13 cellular contexts compared by ENCODE assay signal in genomic region chr3:52530918-52531635, GRCh38. TPM values are rescaled to one million over a fixed set of nuclear protein-coding genes. Genes with fewer than 3 reads are reported as not detected.
DNase-seq lines count a peak whose midpoint lies in the region; ATAC-seq and TF ChIP-seq lines count a peak whose summit lies in the region.
"Had no signal": no experiment of that assay in that cellular context is flagged by ENCODE, and none has a peak within 500 bp of the region (broad histone marks: within the 10 kb centered on the region; RNA-seq: fewer than 3 reads in every experiment).

No MANE protein-coding gene starts in this region.

- H3K36me3 Mint-ChIP-seq in MCF 10A (ENCODE audit: insufficient read depth, unreplicated experiment) (peaks cover 6% of the 10 kb centered on the region), CD14-positive monocyte (peaks cover 6 to 19% of the 10 kb centered on the region in 2 donors)
- peaks cover 6% of the 10 kb centered on the region for H3K36me3 Mint-ChIP-seq in activated T-helper 1 cell treated with anti-CD3 and anti-CD28 coated beads, Interleukin-12 subunit alpha, Interleukin-12 subunit beta, Interleukin-2, Interleukin-4 antibody, amounts not matched to agents 30 ng/mL and 10 ng/mL and 1 ng/mL, durations not matched to agents 14 hours and 24 hours and 36 hours (ENCODE audit: low read depth)

- H3K9me3 ChIP-seq in breast epithelium (no peaks in the 10 kb centered on the region), lung (ENCODE audit: control insufficient read depth in 2 of 2, insufficient read depth in 1 of 2, low read length in 1 of 2) (no peaks in the 10 kb centered on the region)

- H3K27me3 ChIP-seq in breast epithelium, result no peaks in the 10 kb centered on the region
- H3K27me3 ChIP-seq in lung (ENCODE audit: control insufficient read depth, insufficient read depth), result no peaks in the 10 kb centered on the region

- H3K4me1 ChIP-seq in breast epithelium (peaks cover 7 to 11% of the 10 kb centered on the region in 2 donors), lung (ENCODE audit: control insufficient read depth in 2 of 2, insufficient read depth in 2 of 2, low read length in 2 of 2) (peaks cover 17% of the 10 kb centered on the region in 2 donors)

- no TSS peak for BruUV-seq in MCF 10A (replicated peaks; lab: Mats Ljungman, UMichigan)

- CTCF ChIA-PET in MCF 10A (lab: Yijun Ruan, JAX), result interaction anchor here (0.6 kb wide), 1 partner anchor 49 kb away, joined by 3 read pairs; no protein-coding TSS in a partner anchor

- DNase-seq in breast epithelium (ENCODE audit: low spot score in 2 of 2) (peak in 1 of 2 donors; percentile 38), MCF 10A (ENCODE audit: unreplicated experiment) (no peak), lung (ENCODE audit: low spot score) (no peak), ureter (ENCODE audit: low spot score) (peak; percentile 39), T1000 (lab: John Stamatoyannopoulos, UW) (no peak), CD14-positive monocyte (ENCODE audit: low spot score) (no peak)
- no peak for DNase-seq in activated T-helper 1 cell treated with anti-CD3 and anti-CD28 coated beads, Interleukin-12 subunit alpha, Interleukin-12 subunit beta, Interleukin-2, Interleukin-4 antibody, amounts not matched to agents 30 ng/mL and 10 ng/mL and 1 ng/mL, durations not matched to agents 14 hours and 24 hours and 36 hours (ENCODE audit: low spot score)
- DNase-seq: dermis blood vessel endothelial cell, NCI-H1105 treated with DMSO at 0.1 percent for 48 hours, retina had no signal

- H3K4me1 Mint-ChIP-seq in MCF 10A (ENCODE audit: insufficient read depth, unreplicated experiment) (peaks cover 5% of the 10 kb centered on the region), CD14-positive monocyte (peaks cover 23% of the 10 kb centered on the region)
- H3K4me1 Mint-ChIP-seq in activated T-helper 1 cell treated with anti-CD3 and anti-CD28 coated beads, Interleukin-12 subunit alpha, Interleukin-12 subunit beta, Interleukin-2, Interleukin-4 antibody, amounts not matched to agents 30 ng/mL and 10 ng/mL and 1 ng/mL, durations not matched to agents 14 hours and 24 hours and 36 hours (ENCODE audit: low read depth), result peaks cover 19% of the 10 kb centered on the region

- H3K27ac ChIP-seq in breast epithelium (peak overlapping the region; percentile 40 to 94), lung (ENCODE audit: low read depth in 1 of 2, low read length in 1 of 2) (peak overlapping the region; percentile 46 to 69)

- H3K36me3 ChIP-seq in breast epithelium (no peaks in the 10 kb centered on the region), lung (ENCODE audit: control insufficient read depth in 2 of 2, insufficient read depth in 2 of 2, low read length in 2 of 2) (no peaks in the 10 kb centered on the region)

- H3K4me3 Mint-ChIP-seq in MCF 10A (ENCODE audit: unreplicated experiment), result no peak overlapping the region
- H3K4me3 Mint-ChIP-seq in activated T-helper 1 cell treated with anti-CD3 and anti-CD28 coated beads, Interleukin-12 subunit alpha, Interleukin-12 subunit beta, Interleukin-2, Interleukin-4 antibody, amounts not matched to agents 30 ng/mL and 10 ng/mL and 1 ng/mL, durations not matched to agents 14 hours and 24 hours and 36 hours, result no peak overlapping the region
- no peak overlapping the region for H3K4me3 Mint-ChIP-seq in CD14-positive monocyte

- intact Hi-C loops in breast epithelium (cut with DNase I; ENCODE audit: low total_unique reads), result loop anchor here (10.0 kb wide), 2 partner anchors 56 to 174 kb away; partner anchors contain the start of genes GLT8D1 and SPCS1
- intact Hi-C loops in MCF 10A (cut with micrococcal nuclease), result loop anchor here (10.0 kb wide), 1 partner anchor 56 kb away; no protein-coding TSS in a partner anchor
- intact Hi-C loops in activated T-helper 1 cell treated with anti-CD3 and anti-CD28 coated beads, Interleukin-12 subunit alpha, Interleukin-12 subunit beta, Interleukin-2, Interleukin-4 antibody, amounts not matched to agents 30 ng/mL and 10 ng/mL and 1 ng/mL, durations not matched to agents 14 hours and 24 hours and 36 hours (cut with micrococcal nuclease), result loop anchor here (10.0 kb wide), 1 partner anchor 556 kb away; the partner anchor contains the start of genes ABHD14A and ABHD14B
- intact Hi-C loops in CD14-positive monocyte (cut with micrococcal nuclease), result loop anchor here (5.0 to 10.0 kb wide), 4 partner anchors 34 to 1146 kb away; partner anchors contain the start of genes GNL3 (in 1 of the 2), MANF (in 1 of the 2), PBRM1 (in 1 of the 2) and STAB1 (in 1 of the 2)

- H3K9me3 Mint-ChIP-seq in MCF 10A (ENCODE audit: unreplicated experiment) (no peaks in the 10 kb centered on the region), CD14-positive monocyte (no peaks in the 10 kb centered on the region)
- no peaks in the 10 kb centered on the region for H3K9me3 Mint-ChIP-seq in activated T-helper 1 cell treated with anti-CD3 and anti-CD28 coated beads, Interleukin-12 subunit alpha, Interleukin-12 subunit beta, Interleukin-2, Interleukin-4 antibody, amounts not matched to agents 30 ng/mL and 10 ng/mL and 1 ng/mL, durations not matched to agents 14 hours and 24 hours and 36 hours

- POLR2A ChIA-PET in MCF 10A (lab: Yijun Ruan, JAX), result no interaction called here

- TF ChIP-seq POLR2A in breast epithelium (IDR thresholded peaks at IDR 0.05), result no peak

- H3K4me3 ChIP-seq in breast epithelium (peak overlapping the region in 1 of 3 donors; percentile 8), lung (no peak overlapping the region)

- ATAC-seq in esophagus mucosa (peak; percentile 2), lung (ENCODE audit: insufficient read depth, low FRiP score) (no peak)

- TF ChIP-seq CTCF in breast epithelium (IDR thresholded peaks at IDR 0.05) (no peak), MCF 10A (IDR thresholded peaks at IDR 0.05; ENCODE audit: unreplicated experiment) (no peak), lung (IDR thresholded peaks at IDR 0.05; ENCODE audit: control extremely low read depth, extremely low read depth) (no peak), CD14-positive monocyte (IDR thresholded peaks at IDR 0.05) (no peak)

- no peaks in the 10 kb centered on the region for H3K27me3 Mint-ChIP-seq in MCF 10A (ENCODE audit: insufficient read depth, unreplicated experiment)
- no peaks in the 10 kb centered on the region for H3K27me3 Mint-ChIP-seq in activated T-helper 1 cell treated with anti-CD3 and anti-CD28 coated beads, Interleukin-12 subunit alpha, Interleukin-12 subunit beta, Interleukin-2, Interleukin-4 antibody, amounts not matched to agents 30 ng/mL and 10 ng/mL and 1 ng/mL, durations not matched to agents 14 hours and 24 hours and 36 hours (ENCODE audit: insufficient read depth)
- H3K27me3 Mint-ChIP-seq in CD14-positive monocyte (ENCODE audit: low read depth in 3 of 3), result peaks cover 6 to 17% (median 15%) of the 10 kb centered on the region in 3 donors

- no peak overlapping the region for H3K27ac Mint-ChIP-seq in MCF 10A (ENCODE audit: low read depth, unreplicated experiment)
- H3K27ac Mint-ChIP-seq in activated T-helper 1 cell treated with anti-CD3 and anti-CD28 coated beads, Interleukin-12 subunit alpha, Interleukin-12 subunit beta, Interleukin-2, Interleukin-4 antibody, amounts not matched to agents 30 ng/mL and 10 ng/mL and 1 ng/mL, durations not matched to agents 14 hours and 24 hours and 36 hours, result no peak overlapping the region
- no peak overlapping the region for H3K27ac Mint-ChIP-seq in CD14-positive monocyte

- 78 to 82% methylated on average over 8 of the region's 8 CpGs for WGBS in lung, 2 donors

RNA-seq across cellular contexts. Expression of gene NT5DC2, which starts 2.6 kb away (rescaled TPM):
- total RNA-seq in breast epithelium (10 to 100 TPM; 26.5 to 35.7 (median 28.6) TPM), MCF 10A (2022) (28.9 and 36.9 TPM in 2 replicates), esophagus mucosa (55.0 TPM), lung (10 to 100 TPM; 32.7 to 85.6 TPM), ureter (54.9 TPM)
- polyA plus RNA-seq in lung (10 to 100 TPM; 50.0 to 52.5 TPM), CD14-positive monocyte (under 1 TPM; 0.66 to 0.67 TPM)
- 60.8 and 61.7 TPM in 2 replicates for total RNA-seq in activated T-helper 1 cell treated with anti-CD3 and anti-CD28 coated beads, Interleukin-12 subunit alpha, Interleukin-12 subunit beta, Interleukin-2, Interleukin-4 antibody, amounts not matched to agents 30 ng/mL and 10 ng/mL and 1 ng/mL, durations not matched to agents 14 hours and 24 hours and 36 hours

RNA-seq across cellular contexts. Expression of gene UQCC5, which starts 5.3 kb away (rescaled TPM):
- total RNA-seq in breast epithelium, result 10 to 100 TPM in 1 of 3 donors, 1 to 10 TPM in 2; 1.3 to 14.1 (median 1.8) TPM
- 22.6 and 25.9 TPM in 2 replicates for total RNA-seq in MCF 10A (2022)
- total RNA-seq in esophagus mucosa, result 17.6 TPM
- 10 to 100 TPM in 1 of 2 donors, 1 to 10 TPM in 1; 3.1 to 32.0 TPM for total RNA-seq in lung
- polyA plus RNA-seq in lung, result 100 to 1,000 TPM in 1 of 2 donors, 10 to 100 TPM in 1; 19.7 to 104 TPM
- 27.2 TPM for total RNA-seq in ureter
- total RNA-seq in activated T-helper 1 cell treated with anti-CD3 and anti-CD28 coated beads, Interleukin-12 subunit alpha, Interleukin-12 subunit beta, Interleukin-2, Interleukin-4 antibody, amounts not matched to agents 30 ng/mL and 10 ng/mL and 1 ng/mL, durations not matched to agents 14 hours and 24 hours and 36 hours, result 14.1 and 17.1 TPM in 2 replicates
- 10 to 100 TPM; 43.3 to 52.1 TPM for polyA plus RNA-seq in CD14-positive monocyte

RNA-seq across cellular contexts. Expression of gene STAB1, which starts 35.9 kb away (rescaled TPM):
- 100 to 1,000 TPM in 1 of 3 donors, 10 to 100 TPM in 2; 47.7 to 149 (median 55.4) TPM for total RNA-seq in breast epithelium
- total RNA-seq in MCF 10A (2022), result not detected in 2 replicates
- total RNA-seq in esophagus mucosa, result 21.2 TPM
- total RNA-seq in lung, result 100 to 1,000 TPM in 1 of 2 donors, 10 to 100 TPM in 1; 53.1 to 205 TPM
- 100 to 1,000 TPM; 182 to 220 TPM for polyA plus RNA-seq in lung
- 191 TPM for total RNA-seq in ureter
- 0.05 and 0.16 TPM in 2 replicates for total RNA-seq in activated T-helper 1 cell treated with anti-CD3 and anti-CD28 coated beads, Interleukin-12 subunit alpha, Interleukin-12 subunit beta, Interleukin-2, Interleukin-4 antibody, amounts not matched to agents 30 ng/mL and 10 ng/mL and 1 ng/mL, durations not matched to agents 14 hours and 24 hours and 36 hours
- polyA plus RNA-seq in CD14-positive monocyte, result 10 to 100 TPM in 1 of 2 donors, 1 to 10 TPM in 1; 3.8 to 15.8 TPM
- total RNA-seq: G401, HT1080 had no signal

Comparison
In these comparisons a context has a peak if more than half of its experiments do, and no peak if none do; other contexts are left out.
1. RNA of gene STAB1, which starts 35.9 kb away (total RNA-seq): 53.1 to 205 TPM in lung, 191 TPM in ureter (single experiment), 47.7 to 149 TPM in breast epithelium and 21.2 TPM in esophagus mucosa (single experiment); 0.05 to 0.16 TPM in activated T-helper 1 cell treated with anti-CD3 and anti-CD28 coated beads, Interleukin-12 subunit alpha, Interleukin-12 subunit beta, Interleukin-2, Interleukin-4 antibody, amounts not matched to agents 30 ng/mL and 10 ng/mL and 1 ng/mL, durations not matched to agents 14 hours and 24 hours and 36 hours and not detected in MCF 10A; every median in the first group is over 10 times any median in the second.